Comparison of ENCODE assay signal across 1 cellular context in genomic region chr7:150375662-150376521, GRCh38.
TF ChIP-seq lines count a peak whose summit lies in the region.

No MANE protein-coding gene starts in this region.

TF ChIP-seq in GM12878, 131 proteins besides CTCF, POLR2A, EP300 and RAD21 (continued from another document):
- TF ChIP-seq EGR1 (IDR thresholded peaks at IDR 0.05; ENCODE audit: borderline replicate concordance in 1 of 2, low read depth in 2 of 2, low read length in 2 of 2) (0 out of 3 replicates have a peak, but pooled peaks of 1 of the 2 experiments have one; percentile 9), IKZF2 (IDR thresholded peaks at IDR 0.05) (peak; percentile 9 to 16; a peak in 2 of 4 replicates), TCF7 (IDR thresholded peaks at IDR 0.05; ENCODE audit: borderline replicate concordance) (no peak), RELA (IDR thresholded peaks at IDR 0.05; ENCODE audit: borderline replicate concordance, partially characterized antibody) (no peak), SUZ12 (IDR thresholded peaks at IDR 0.05; ENCODE audit: unreplicated experiment) (no peak), MEF2B (IDR thresholded peaks at IDR 0.05; ENCODE audit: partially characterized antibody, poor library complexity, severe bottlenecking) (peak; percentile 64), NFIC (IDR thresholded peaks at IDR 0.05; ENCODE audit: low read depth, low read length) (no peak), FOXK2 (IDR thresholded peaks at IDR 0.05) (no peak), HDGF (IDR thresholded peaks at IDR 0.05) (no peak; the same call in 1 of the 2 replicates), BCL3 (IDR thresholded peaks at IDR 0.05; ENCODE audit: borderline replicate concordance, insufficient read depth, low read depth, low read length, poor library complexity, severe bottlenecking) (no peak), REST (IDR thresholded peaks at IDR 0.05; ENCODE audit: low read depth, low read length) (no peak), CBX5 (IDR thresholded peaks at IDR 0.05; ENCODE audit: low read depth) (no peak), JUND (IDR thresholded peaks at IDR 0.05; ENCODE audit: low read depth, low read length) (no peak), NR2C1 (IDR thresholded peaks at IDR 0.05) (no peak), CHD4 (IDR thresholded peaks at IDR 0.05) (no peak), SREBF2 (IDR thresholded peaks at IDR 0.05; ENCODE audit: low read length) (no peak), E4F1 (IDR thresholded peaks at IDR 0.05; ENCODE audit: borderline replicate concordance, partially characterized antibody) (no peak), ZZZ3 (IDR thresholded peaks at IDR 0.05; ENCODE audit: control insufficient read depth, insufficient read length, low read depth) (no peak), RUNX3 (IDR thresholded peaks at IDR 0.05; ENCODE audit: low read length) (peak; percentile 73), NFYA (IDR thresholded peaks at IDR 0.05; ENCODE audit: borderline replicate concordance, low read depth, low read length) (no peak), ZBED1 (IDR thresholded peaks at IDR 0.05; ENCODE audit: borderline replicate concordance) (no peak), E2F8 (IDR thresholded peaks at IDR 0.05; ENCODE audit: low read depth, partially characterized antibody) (peak; percentile 31), RAD51 (IDR thresholded peaks at IDR 0.05) (peak; percentile 57; the same call in 1 of the 2 replicates), ESRRA (IDR thresholded peaks at IDR 0.05; ENCODE audit: low read length) (no peak), CEBPZ (IDR thresholded peaks at IDR 0.05; ENCODE audit: low read depth, low read length) (no peak), YBX1 (IDR thresholded peaks at IDR 0.05) (no peak), RBBP5 (conservative IDR thresholded peaks at IDR 0.05) (no peak), CHD1 (IDR thresholded peaks at IDR 0.05; ENCODE audit: low read depth, low read length) (no peak), ZNF217 (IDR thresholded peaks at IDR 0.05) (no peak), STAT1 (conservative IDR thresholded peaks at IDR 0.05) (no peak), EZH2 (IDR thresholded peaks at IDR 0.05; ENCODE audit: borderline replicate concordance, control insufficient read depth, low read depth, low read length) (no peak), ZNF207 (IDR thresholded peaks at IDR 0.05; ENCODE audit: borderline replicate concordance) (no peak), BACH1 (IDR thresholded peaks at IDR 0.05; ENCODE audit: borderline replicate concordance) (0 out of 2 replicates have a peak, but pooled peaks have one; percentile 53), SMARCA5 (IDR thresholded peaks at IDR 0.05) (peak; percentile 89), SMAD1 (IDR thresholded peaks at IDR 0.05; ENCODE audit: low read depth, partially characterized antibody) (no peak), CREM (IDR thresholded peaks at IDR 0.05; ENCODE audit: low read depth) (0 out of 2 replicates have a peak, but pooled peaks have one; percentile 32), SP1 (IDR thresholded peaks at IDR 0.05; ENCODE audit: low read depth, low read length) (no peak)
